ENCODE assay signal across 27 cellular contexts in genomic region chr6:81031429-81031828, GRCh38.
DNase-seq lines count a peak whose midpoint lies in the region; TF ChIP-seq lines count a peak whose summit lies in the region.
"Had no signal": no experiment of that assay in that cellular context is flagged by ENCODE, and none has a peak within 500 bp of the region (broad histone marks: within the 10 kb centered on the region; RNA-seq: fewer than 3 reads in every experiment).

No MANE protein-coding gene starts in this region.

- H3K4me1 Mint-ChIP-seq in endothelial cell (ENCODE audit: unreplicated experiment): no peaks in the 10 kb centered on the region
- H3K4me1 Mint-ChIP-seq: activated naive CD4-positive, alpha-beta T cell treated with anti-CD3 and anti-CD28 coated beads, Interleukin-2, amount 50 U/mL, for 24 hours; CD4-positive, CD25-positive, alpha-beta regulatory T cell; natural killer cell; stimulated activated effector memory CD8-positive, alpha-beta T cell treated with anti-CD3 and anti-CD28 coated beads, Interleukin-12 subunit alpha, Interleukin-12 subunit beta, amount 100 ng/mL, for 72 hours had no signal

- WGBS in lower leg skin, 2 donors: 13 to 14% methylated on average over 2 of the region's 2 CpGs

- DNase-seq in G401 (ENCODE audit: low spot score): peak; percentile 8
- DNase-seq in NCI-H2029 (lab: John Stamatoyannopoulos, UW): peak; percentile 38
- DNase-seq in fibroblast of pulmonary artery (ENCODE audit: low read depth): peak; percentile 16
- DNase-seq in stromal cell of bone marrow (ENCODE audit: low read depth): peak; percentile 4
- DNase-seq in activated CD4-positive, alpha-beta T cell treated with anti-CD3 and anti-CD28 coated beads, Interleukin-2, amount 50 U/mL, for 1 hour: no peak
- no peak for DNase-seq in endothelial cell (ENCODE audit: low spot score)
- no peak for DNase-seq in lower leg skin (ENCODE audit: low spot score in 2 of 2)
- DNase-seq: activated CD4-positive, alpha-beta memory T cell treated with anti-CD3 and anti-CD28 coated beads for 36 hours; activated CD4-positive, CD25-positive, alpha-beta regulatory T cell treated with anti-CD3 and anti-CD28 coated beads, Interleukin-2, amount 50 U/mL, for 72 hours; activated CD8-positive, alpha-beta memory T cell treated with anti-CD3 and anti-CD28 coated beads, Interleukin-2, amount 50 U/mL, for 48 hours; amygdala; CD4-positive, CD25-positive, alpha-beta regulatory T cell; effector memory CD4-positive, alpha-beta T cell; heart right ventricle; kidney; lower lobe of right lung; natural killer cell; NCI-H1436; NCI-H82; nucleus accumbens; upper lobe of right lung had no signal

- in situ Hi-C loops in G401 (cut with HindIII; ENCODE audit: low sequenced_read_pairs): no loop called here

- no peaks in the 10 kb centered on the region for H3K27me3 Mint-ChIP-seq in endothelial cell (ENCODE audit: unreplicated experiment)
- H3K27me3 Mint-ChIP-seq: activated CD4-positive, alpha-beta memory T cell treated with anti-CD3 and anti-CD28 coated beads for 36 hours; activated naive CD4-positive, alpha-beta T cell treated with anti-CD3 and anti-CD28 coated beads, Interleukin-2, amount 50 U/mL, for 24 hours; CD4-positive, CD25-positive, alpha-beta regulatory T cell had no signal

- no peak for TF ChIP-seq CTCF in fibroblast of pulmonary artery (IDR thresholded peaks at IDR 0.05; ENCODE audit: low read length, missing control alignments)
- no peak for TF ChIP-seq CTCF in endothelial cell (IDR thresholded peaks at IDR 0.05; ENCODE audit: unreplicated experiment)
- TF ChIP-seq CTCF in lower leg skin (IDR thresholded peaks at IDR 0.05): no peak

- H3K9me3 Mint-ChIP-seq in endothelial cell (ENCODE audit: unreplicated experiment): no peaks in the 10 kb centered on the region
- H3K9me3 Mint-ChIP-seq: T-helper 2 cell treated with Interferon-gamma antibody and Interleukin-4, amounts not matched to agents 5 μg/mL and 100 μg/mL, for 36 hours had no signal

- TF ChIP-seq POLR2A in lower leg skin (IDR thresholded peaks at IDR 0.05): no peak

- H3K27ac Mint-ChIP-seq in endothelial cell (ENCODE audit: unreplicated experiment): no peak overlapping the region
- H3K27ac Mint-ChIP-seq: activated CD4-positive, alpha-beta memory T cell treated with anti-CD3 and anti-CD28 coated beads for 36 hours; activated naive CD4-positive, alpha-beta T cell treated with anti-CD3 and anti-CD28 coated beads, Interleukin-2, amount 50 U/mL, for 24 hours; CD4-positive, CD25-positive, alpha-beta regulatory T cell; natural killer cell; stimulated activated effector memory CD8-positive, alpha-beta T cell treated with anti-CD3 and anti-CD28 coated beads, Interleukin-12 subunit alpha, Interleukin-12 subunit beta, amount 100 ng/mL, for 72 hours; T-helper 2 cell treated with Interferon-gamma antibody and Interleukin-4, amounts not matched to agents 5 μg/mL and 100 μg/mL, for 36 hours had no signal

- H3K4me3 ChIP-seq in fibroblast of pulmonary artery (replicated peaks; ENCODE audit: low read depth, low read length) (no peak overlapping the region), lower leg skin (ENCODE audit: low read depth, poor library complexity, severe bottlenecking) (no peak overlapping the region)
- H3K4me3 ChIP-seq: coronary artery, HAP-1, heart right ventricle, lower lobe of right lung, suprapubic skin, upper lobe of right lung had no signal

- H3K36me3 Mint-ChIP-seq in endothelial cell (ENCODE audit: low read depth, unreplicated experiment): no peaks in the 10 kb centered on the region
- H3K36me3 Mint-ChIP-seq: activated CD4-positive, alpha-beta memory T cell treated with anti-CD3 and anti-CD28 coated beads for 36 hours; activated naive CD4-positive, alpha-beta T cell treated with anti-CD3 and anti-CD28 coated beads, Interleukin-2, amount 50 U/mL, for 24 hours; CD4-positive, CD25-positive, alpha-beta regulatory T cell; natural killer cell; stimulated activated effector memory CD8-positive, alpha-beta T cell treated with anti-CD3 and anti-CD28 coated beads, Interleukin-12 subunit alpha, Interleukin-12 subunit beta, amount 100 ng/mL, for 72 hours had no signal

- H3K4me3 Mint-ChIP-seq in endothelial cell (ENCODE audit: unreplicated experiment): no peak overlapping the region
- H3K4me3 Mint-ChIP-seq: activated CD4-positive, alpha-beta memory T cell treated with anti-CD3 and anti-CD28 coated beads for 36 hours; activated naive CD4-positive, alpha-beta T cell treated with anti-CD3 and anti-CD28 coated beads, Interleukin-2, amount 50 U/mL, for 24 hours; CD4-positive, CD25-positive, alpha-beta regulatory T cell; natural killer cell; stimulated activated effector memory CD8-positive, alpha-beta T cell treated with anti-CD3 and anti-CD28 coated beads, Interleukin-12 subunit alpha, Interleukin-12 subunit beta, amount 100 ng/mL, for 72 hours; T-helper 2 cell treated with Interferon-gamma antibody and Interleukin-4, amounts not matched to agents 5 μg/mL and 100 μg/mL, for 36 hours had no signal

- intact Hi-C loops in lower leg skin (cut with DNase I; ENCODE audit: low total_unique reads): no loop called here

Comparison
In these comparisons a context has a peak if more than half of its experiments do, and no peak if none do; other contexts are left out.
1. DNase-seq: peak in G401 (single experiment), NCI-H2029 (single experiment), fibroblast of pulmonary artery (single experiment) and stromal cell of bone marrow (single experiment); none in activated CD4-positive, alpha-beta T cell treated with anti-CD3 and anti-CD28 coated beads, Interleukin-2, amount 50 U/mL, for 1 hour (single experiment), endothelial cell (single experiment) and lower leg skin (0 of 2).